In genomic region chr9:114361542-114361941, GRCh38 we compare ENCODE assay signal across 20 cellular contexts. TPM values are rescaled to one million over a fixed set of nuclear protein-coding genes. Genes with fewer than 3 reads are reported as not detected.
DNase-seq lines count a peak whose midpoint lies in the region; ATAC-seq and FAIRE-seq lines count a peak whose summit lies in the region.
"Had no signal": no experiment of that assay in that cellular context is flagged by ENCODE, and none has a peak within 500 bp of the region (broad histone marks: within the 10 kb centered on the region; RNA-seq: fewer than 3 reads in every experiment).

No MANE protein-coding gene starts in this region.

- no peaks in the 10 kb centered on the region for H3K27me3 Mint-ChIP-seq in stimulated activated naive CD8-positive, alpha-beta T cell treated with anti-CD3 and anti-CD28 coated beads, Interleukin-15, Interleukin-2, amounts not matched to agents 100 ng/mL and 50 ng/mL, for 24 hours
- no peaks in the 10 kb centered on the region for H3K27me3 Mint-ChIP-seq in activated T-helper 2 cell treated with anti-CD3 and anti-CD28 coated beads, Interferon-gamma antibody, Interleukin-2, Interleukin-4, amounts not matched to agents 10 μg/mL and 5 μg/mL and 100 μg/mL, durations not matched to agents 14 hours and 24 hours and 36 hours (ENCODE audit: low read depth)
- no peaks in the 10 kb centered on the region for H3K27me3 Mint-ChIP-seq in naive B cell

- no peak overlapping the region for H3K4me3 Mint-ChIP-seq in stimulated activated naive CD8-positive, alpha-beta T cell treated with anti-CD3 and anti-CD28 coated beads, Interleukin-15, Interleukin-2, amounts not matched to agents 100 ng/mL and 50 ng/mL, for 24 hours
- no peak overlapping the region for H3K4me3 Mint-ChIP-seq in activated T-helper 2 cell treated with anti-CD3 and anti-CD28 coated beads, Interferon-gamma antibody, Interleukin-2, Interleukin-4, amounts not matched to agents 10 μg/mL and 5 μg/mL and 100 μg/mL, durations not matched to agents 14 hours and 24 hours and 36 hours (ENCODE audit: low read depth)
- H3K4me3 Mint-ChIP-seq in naive B cell = no peak overlapping the region

- no peak for FAIRE-seq in urothelium cell line (lab: Jason Lieb, UNC)

- peaks cover 76% of the 10 kb centered on the region for H3K4me1 Mint-ChIP-seq in stimulated activated naive CD8-positive, alpha-beta T cell treated with anti-CD3 and anti-CD28 coated beads, Interleukin-15, Interleukin-2, amounts not matched to agents 100 ng/mL and 50 ng/mL, for 24 hours (ENCODE audit: low read depth)
- H3K4me1 Mint-ChIP-seq in activated T-helper 2 cell treated with anti-CD3 and anti-CD28 coated beads, Interferon-gamma antibody, Interleukin-2, Interleukin-4, amounts not matched to agents 10 μg/mL and 5 μg/mL and 100 μg/mL, durations not matched to agents 14 hours and 24 hours and 36 hours (ENCODE audit: low read depth) = peaks cover 53% of the 10 kb centered on the region
- H3K4me1 Mint-ChIP-seq in naive B cell = peaks cover 46 to 63% (median 62%) of the 10 kb centered on the region in 3 donors

- H3K27ac Mint-ChIP-seq in stimulated activated naive CD8-positive, alpha-beta T cell treated with anti-CD3 and anti-CD28 coated beads, Interleukin-15, Interleukin-2, amounts not matched to agents 100 ng/mL and 50 ng/mL, for 24 hours = peak overlapping the region; percentile 79
- H3K27ac Mint-ChIP-seq in activated T-helper 2 cell treated with anti-CD3 and anti-CD28 coated beads, Interferon-gamma antibody, Interleukin-2, Interleukin-4, amounts not matched to agents 10 μg/mL and 5 μg/mL and 100 μg/mL, durations not matched to agents 14 hours and 24 hours and 36 hours = peak overlapping the region; percentile 63
- H3K27ac Mint-ChIP-seq in naive B cell = peak overlapping the region in 4 of 6 donors; percentile 66 to 93 (median 88)

- no peaks in the 10 kb centered on the region for H3K9me3 Mint-ChIP-seq in stimulated activated naive CD8-positive, alpha-beta T cell treated with anti-CD3 and anti-CD28 coated beads, Interleukin-15, Interleukin-2, amounts not matched to agents 100 ng/mL and 50 ng/mL, for 24 hours
- H3K9me3 Mint-ChIP-seq in activated T-helper 2 cell treated with anti-CD3 and anti-CD28 coated beads, Interferon-gamma antibody, Interleukin-2, Interleukin-4, amounts not matched to agents 10 μg/mL and 5 μg/mL and 100 μg/mL, durations not matched to agents 14 hours and 24 hours and 36 hours = no peaks in the 10 kb centered on the region
- no peaks in the 10 kb centered on the region for H3K9me3 Mint-ChIP-seq in naive B cell

- peaks cover 93% of the 10 kb centered on the region for H3K36me3 Mint-ChIP-seq in stimulated activated naive CD8-positive, alpha-beta T cell treated with anti-CD3 and anti-CD28 coated beads, Interleukin-15, Interleukin-2, amounts not matched to agents 100 ng/mL and 50 ng/mL, for 24 hours (ENCODE audit: low read depth)
- peaks cover 91% of the 10 kb centered on the region for H3K36me3 Mint-ChIP-seq in activated T-helper 2 cell treated with anti-CD3 and anti-CD28 coated beads, Interferon-gamma antibody, Interleukin-2, Interleukin-4, amounts not matched to agents 10 μg/mL and 5 μg/mL and 100 μg/mL, durations not matched to agents 14 hours and 24 hours and 36 hours (ENCODE audit: low read depth)
- H3K36me3 Mint-ChIP-seq in naive B cell = peaks cover 33 to 55% of the 10 kb centered on the region in 2 donors

- intact Hi-C loops in activated T-helper 2 cell treated with anti-CD3 and anti-CD28 coated beads, Interferon-gamma antibody, Interleukin-2, Interleukin-4, amounts not matched to agents 10 μg/mL and 5 μg/mL and 100 μg/mL, durations not matched to agents 14 hours and 24 hours and 36 hours (cut with micrococcal nuclease) = no loop called here

- DNase-seq in stimulated activated naive CD8-positive, alpha-beta T cell treated with anti-CD3 and anti-CD28 coated beads, Interleukin-15, Interleukin-2, amounts not matched to agents 100 U/mL and 50 U/mL, for 24 hours = no peak
- no peak for DNase-seq in activated T-helper 2 cell treated with anti-CD3 and anti-CD28 coated beads, Interferon-gamma antibody, Interleukin-2, Interleukin-4, amounts not matched to agents 10 μg/mL and 5 μg/mL and 100 μg/mL, durations not matched to agents 14 hours and 24 hours and 36 hours (ENCODE audit: low spot score)
- no peak for DNase-seq in naive B cell
- no peak for DNase-seq in retina
- DNase-seq in hypothalamus (lab: John Stamatoyannopoulos, UW) = no peak
- no peak for DNase-seq in KG1 (lab: John Stamatoyannopoulos, UW)
- DNase-seq in urothelium cell line (ENCODE audit: low spot score) = no peak
- DNase-seq: activated CD4-positive, CD25-positive, alpha-beta regulatory T cell; amygdala; GF-D8; left lung; NCI-H1092; NCI-H2107; NCI-H524 treated with DMSO at 0.1 percent for 48 hours; right lobe of liver had no signal

- no peak for ATAC-seq in stimulated activated naive CD8-positive, alpha-beta T cell treated with anti-CD3 and anti-CD28 coated beads, Interleukin-15, Interleukin-2, amounts not matched to agents 100 U/mL and 50 U/mL, for 24 hours
- no peak for ATAC-seq in naive B cell (ENCODE audit: low read depth in 2 of 2)
- ATAC-seq: left lung, right lobe of liver had no signal

RNA-seq across cellular contexts. Expression of gene AKNA, which starts 26.2 kb away (rescaled TPM):
- 152 TPM in 2 replicates for total RNA-seq in activated T-helper 2 cell treated with anti-CD3 and anti-CD28 coated beads, Interferon-gamma antibody, Interleukin-2, Interleukin-4, amounts not matched to agents 10 μg/mL and 5 μg/mL and 100 μg/mL, durations not matched to agents 14 hours and 24 hours and 36 hours
- 10 to 100 TPM in 5 of 6 donors, under 1 TPM in 1; 0.78 to 34.1 (median 13.7) TPM for polyA plus RNA-seq in naive B cell (ENCODE audit: low read depth in 6 of 6)

RNA-seq across cellular contexts. Expression of gene ORM2, which starts 31.9 kb away (rescaled TPM):
- total RNA-seq in activated T-helper 2 cell treated with anti-CD3 and anti-CD28 coated beads, Interferon-gamma antibody, Interleukin-2, Interleukin-4, amounts not matched to agents 10 μg/mL and 5 μg/mL and 100 μg/mL, durations not matched to agents 14 hours and 24 hours and 36 hours = not detected in 2 replicates
- polyA plus RNA-seq in naive B cell (ENCODE audit: low read depth in 6 of 6) = not detected
- total RNA-seq: esophagus muscularis mucosa, glomerular endothelial cell, ureter had no signal

RNA-seq across cellular contexts. Expression of gene ORM1, which starts 38.6 kb away (rescaled TPM):
- not detected in 2 replicates for total RNA-seq in activated T-helper 2 cell treated with anti-CD3 and anti-CD28 coated beads, Interferon-gamma antibody, Interleukin-2, Interleukin-4, amounts not matched to agents 10 μg/mL and 5 μg/mL and 100 μg/mL, durations not matched to agents 14 hours and 24 hours and 36 hours
- polyA plus RNA-seq in naive B cell (ENCODE audit: low read depth in 6 of 6) = not detected
- total RNA-seq: cardiac septum, glomerular endothelial cell had no signal
